In genomic region chrY:7977301-7977700, GRCh38 we compare ENCODE assay signal across 27 cellular contexts.
"Had no signal": no experiment of that assay in that cellular context is flagged by ENCODE, and none has a peak within 500 bp of the region (broad histone marks: within the 10 kb centered on the region; RNA-seq: fewer than 3 reads in every experiment).

No MANE protein-coding gene starts in this region.

- DNase-seq: naive thymus-derived CD4-positive, alpha-beta T cell; natural killer cell; occipital lobe; ovary; posterior cingulate gyrus; psoas muscle; right cardiac atrium; right lobe of liver; sigmoid colon; small intestine; stimulated activated CD4-positive, alpha-beta T cell treated with anti-CD3 and anti-CD28 coated beads, Interleukin-15, amount 100 ng/mL, for 24 hours; stimulated activated CD4-positive, alpha-beta T cell treated with anti-CD3 and anti-CD28 coated beads, Interleukin-2, amount 100 ng/mL, for 24 hours; stimulated activated CD4-positive, alpha-beta T cell treated with anti-CD3 and anti-CD28 coated beads, Interleukin-2, amount 100 ng/mL, for 48 hours; stimulated activated CD4-positive, alpha-beta T cell treated with anti-CD3 and anti-CD28 coated beads, Interleukin-4, amount 100 ng/mL, for 24 hours; stimulated activated naive CD4-positive, alpha-beta T cell; substantia nigra; testis; tibial artery; transverse colon; upper lobe of right lung; uterus had no signal

- H3K36me3 Mint-ChIP-seq: naive thymus-derived CD4-positive, alpha-beta T cell; natural killer cell; neural progenitor cell; stimulated activated memory B cell treated with anti-CD40 and anti-IgM and Interleukin-4, amounts not matched to agents 10 μg/mL and 1 μg/mL and 100 μg/mL, for 72 hours; type B pancreatic cell had no signal

- H3K27me3 Mint-ChIP-seq: naive thymus-derived CD4-positive, alpha-beta T cell; progenitor cell of endocrine pancreas; stimulated activated memory B cell treated with anti-CD40 and anti-IgM and Interleukin-4, amounts not matched to agents 10 μg/mL and 1 μg/mL and 100 μg/mL, for 72 hours; stimulated activated naive CD8-positive, alpha-beta T cell treated with anti-CD3 and anti-CD28 coated beads, Interleukin-15, Interleukin-2, amounts not matched to agents 100 ng/mL and 50 ng/mL, for 24 hours; type B pancreatic cell had no signal

- H3K27ac Mint-ChIP-seq: naive thymus-derived CD4-positive, alpha-beta T cell; natural killer cell; nephron; neural progenitor cell; progenitor cell of endocrine pancreas; stimulated activated memory B cell treated with anti-CD40 and anti-IgM and Interleukin-4, amounts not matched to agents 10 μg/mL and 1 μg/mL and 100 μg/mL, for 72 hours; stimulated activated naive CD8-positive, alpha-beta T cell treated with anti-CD3 and anti-CD28 coated beads, Interleukin-15, Interleukin-2, amounts not matched to agents 100 ng/mL and 50 ng/mL, for 24 hours; type B pancreatic cell had no signal

- H3K9me3 Mint-ChIP-seq: natural killer cell; nephron; neural progenitor cell; stimulated activated memory B cell treated with anti-CD40 and anti-IgM and Interleukin-4, amounts not matched to agents 10 μg/mL and 1 μg/mL and 100 μg/mL, for 72 hours; stimulated activated naive CD8-positive, alpha-beta T cell treated with anti-CD3 and anti-CD28 coated beads, Interleukin-15, Interleukin-2, amounts not matched to agents 100 ng/mL and 50 ng/mL, for 24 hours; type B pancreatic cell had no signal

- H3K4me1 Mint-ChIP-seq: naive thymus-derived CD4-positive, alpha-beta T cell; natural killer cell; nephron; neural progenitor cell; stimulated activated memory B cell treated with anti-CD40 and anti-IgM and Interleukin-4, amounts not matched to agents 10 μg/mL and 1 μg/mL and 100 μg/mL, for 72 hours had no signal

- ATAC-seq: naive thymus-derived CD4-positive, alpha-beta T cell; natural killer cell; psoas muscle; right cardiac atrium; right lobe of liver; stimulated activated memory B cell treated with anti-CD40 and anti-IgM and Interleukin-4, amounts not matched to agents 10 μg/mL and 1 μg/mL and 100 μg/mL, for 72 hours; upper lobe of right lung had no signal

- H3K4me3 Mint-ChIP-seq: naive thymus-derived CD4-positive, alpha-beta T cell; natural killer cell; nephron; neural progenitor cell; stimulated activated memory B cell treated with anti-CD40 and anti-IgM and Interleukin-4, amounts not matched to agents 10 μg/mL and 1 μg/mL and 100 μg/mL, for 72 hours; stimulated activated naive CD8-positive, alpha-beta T cell treated with anti-CD3 and anti-CD28 coated beads, Interleukin-15, Interleukin-2, amounts not matched to agents 100 ng/mL and 50 ng/mL, for 24 hours; type B pancreatic cell had no signal
